Comparison of ENCODE assay signal across 9 cellular contexts in the genomic region with DNA sequence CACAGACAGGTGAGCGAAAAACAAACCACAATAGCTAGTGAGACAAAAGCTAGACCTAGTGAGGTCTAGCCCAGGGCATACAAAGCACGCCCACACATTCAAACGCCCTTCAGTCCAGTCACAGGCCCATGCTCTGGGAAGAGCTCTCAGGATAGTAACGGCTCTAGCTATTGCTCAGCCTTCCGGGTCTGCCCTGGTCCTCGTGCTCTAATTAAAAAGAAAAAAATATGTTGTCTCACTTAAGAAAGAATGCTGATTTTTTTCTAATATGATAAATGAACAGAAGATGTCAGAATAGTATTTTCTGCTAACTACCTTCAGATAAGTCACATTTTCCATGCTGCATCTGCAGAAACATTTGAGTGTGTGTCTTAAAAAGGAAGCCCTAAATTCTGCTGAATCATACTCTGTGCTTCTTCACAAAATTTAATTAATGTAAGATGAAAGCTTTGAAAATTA.
DNase-seq lines count a peak whose midpoint lies in the region; ATAC-seq and TF ChIP-seq lines count a peak whose summit lies in the region.
"Had no signal": no experiment of that assay in that cellular context is flagged by ENCODE, and none has a peak within 500 bp of the region (broad histone marks: within the 10 kb centered on the region; RNA-seq: fewer than 3 reads in every experiment).

No MANE protein-coding gene starts in this region.

- peaks cover 16% of the 10 kb centered on the region for H3K4me1 Mint-ChIP-seq in activated naive CD4-positive, alpha-beta T cell treated with anti-CD3 and anti-CD28 coated beads, Interleukin-2, amount 10 ng/mL, durations not matched to agents 7 days and 5 days
- peaks cover 47% of the 10 kb centered on the region for H3K4me1 Mint-ChIP-seq in activated naive CD8-positive, alpha-beta T cell treated with anti-CD3 and anti-CD28 coated beads, Interleukin-2, amount 50 U/mL, for 24 hours

- H3K9me3 Mint-ChIP-seq in activated naive CD4-positive, alpha-beta T cell treated with anti-CD3 and anti-CD28 coated beads, Interleukin-2, amount 10 ng/mL, durations not matched to agents 7 days and 5 days, result peaks cover 6% of the 10 kb centered on the region
- H3K9me3 Mint-ChIP-seq in activated naive CD8-positive, alpha-beta T cell treated with anti-CD3 and anti-CD28 coated beads, Interleukin-2, amount 50 U/mL, for 24 hours, result peaks cover 11% of the 10 kb centered on the region

- peaks cover 24 to 47% of the 10 kb centered on the region in 2 donors for H3K4me1 ChIP-seq in thoracic aorta (ENCODE audit: control insufficient read depth in 1 of 2, low read depth in 2 of 2)

- H3K36me3 Mint-ChIP-seq in activated naive CD4-positive, alpha-beta T cell treated with anti-CD3 and anti-CD28 coated beads, Interleukin-2, amount 10 ng/mL, durations not matched to agents 7 days and 5 days, result peaks cover 51% of the 10 kb centered on the region
- H3K36me3 Mint-ChIP-seq in activated naive CD8-positive, alpha-beta T cell treated with anti-CD3 and anti-CD28 coated beads, Interleukin-2, amount 50 U/mL, for 24 hours (ENCODE audit: low read depth), result peaks cover 28% of the 10 kb centered on the region

- TF ChIP-seq CTCF in thoracic aorta (IDR thresholded peaks at IDR 0.05), result no peak

- no peaks in the 10 kb centered on the region for H3K27me3 Mint-ChIP-seq in activated naive CD4-positive, alpha-beta T cell treated with anti-CD3 and anti-CD28 coated beads, Interleukin-2, amount 10 ng/mL, durations not matched to agents 7 days and 5 days
- H3K27me3 Mint-ChIP-seq in activated naive CD8-positive, alpha-beta T cell treated with anti-CD3 and anti-CD28 coated beads, Interleukin-2, amount 50 U/mL, for 24 hours, result no peaks in the 10 kb centered on the region

- H3K27ac Mint-ChIP-seq in activated naive CD4-positive, alpha-beta T cell treated with anti-CD3 and anti-CD28 coated beads, Interleukin-2, amount 10 ng/mL, durations not matched to agents 7 days and 5 days, result no peak overlapping the region
- H3K27ac Mint-ChIP-seq in activated naive CD8-positive, alpha-beta T cell treated with anti-CD3 and anti-CD28 coated beads, Interleukin-2, amount 50 U/mL, for 24 hours, result peak overlapping the region; percentile 56

- H3K27me3 ChIP-seq in thoracic aorta (replicated peaks; ENCODE audit: insufficient read depth), result no peaks in the 10 kb centered on the region
- H3K27me3 ChIP-seq: BLaER1 treated with 17β-estradiol and CSF1 and Interleukin-3, amounts not matched to agents 10 nM and 100 nM had no signal

- no peak overlapping the region for H3K4me3 ChIP-seq in thoracic aorta
- H3K4me3 ChIP-seq: BLaER1 treated with 17β-estradiol and CSF1 and Interleukin-3, amounts not matched to agents 10 nM and 100 nM had no signal

- no peak overlapping the region for H3K4me3 Mint-ChIP-seq in activated naive CD4-positive, alpha-beta T cell treated with anti-CD3 and anti-CD28 coated beads, Interleukin-2, amount 10 ng/mL, durations not matched to agents 7 days and 5 days
- H3K4me3 Mint-ChIP-seq in activated naive CD8-positive, alpha-beta T cell treated with anti-CD3 and anti-CD28 coated beads, Interleukin-2, amount 50 U/mL, for 24 hours, result peak overlapping the region; percentile 12

- peak; percentile 72 for ATAC-seq in activated naive CD8-positive, alpha-beta T cell treated with anti-CD3 and anti-CD28 coated beads, Interleukin-2, amount 50 U/mL, for 24 hours
- ATAC-seq in thoracic aorta (ENCODE audit: insufficient number of reproducible peaks, low FRiP score, low read depth), result no peak

- peak overlapping the region; percentile 84 to 96 for H3K27ac ChIP-seq in thoracic aorta

- CTCF ChIA-PET in activated naive CD4-positive, alpha-beta T cell treated with anti-CD3 and anti-CD28 coated beads, Interleukin-2, amount 10 ng/mL, durations not matched to agents 7 days and 5 days (lab: Charles Lee), result interaction anchor here (0.7 to 1.5 kb wide), 3 partner anchors 160 to 252 kb away, joined by 3 to 5 read pairs (median 4); no protein-coding TSS in a partner anchor

- H3K9me3 ChIP-seq in thoracic aorta, result no peaks in the 10 kb centered on the region

- peak; percentile 28 for DNase-seq in activated naive CD4-positive, alpha-beta T cell treated with Interleukin-2 at 50 U/mL for 16 hours
- no peak for DNase-seq in activated naive CD4-positive, alpha-beta T cell treated with anti-CD3 and anti-CD28 coated beads, Interleukin-2, amount 10 ng/mL, durations not matched to agents 7 days and 5 days
- peak; percentile 17 for DNase-seq in activated naive CD8-positive, alpha-beta T cell treated with anti-CD3 and anti-CD28 coated beads, Interleukin-2, amount 50 U/mL, for 24 hours
- DNase-seq in iPS-NIHi7 (ENCODE audit: extremely low spot score), result peak; percentile 51
- no peak for DNase-seq in thoracic aorta (ENCODE audit: low spot score)
- no peak for DNase-seq in ecto neural progenitor cell (ENCODE audit: low spot score)
- DNase-seq in DMS79 (lab: John Stamatoyannopoulos, UW), result no peak
- no peak for DNase-seq in NCI-H1436 treated with DMSO at 0.1 percent for 48 hours (lab: John Stamatoyannopoulos, UW)

- H3K36me3 ChIP-seq in thoracic aorta, result no peaks in the 10 kb centered on the region

Comparison
In these comparisons a context has a peak if more than half of its experiments do, and no peak if none do; other contexts are left out.
1. DNase-seq: peak in activated naive CD4-positive, alpha-beta T cell treated with Interleukin-2 at 50 U/mL for 16 hours (single experiment), activated naive CD8-positive, alpha-beta T cell treated with anti-CD3 and anti-CD28 coated beads, Interleukin-2, amount 50 U/mL, for 24 hours (single experiment) and iPS-NIHi7 (single experiment); none in activated naive CD4-positive, alpha-beta T cell treated with anti-CD3 and anti-CD28 coated beads, Interleukin-2, amount 10 ng/mL, durations not matched to agents 7 days and 5 days (single experiment), thoracic aorta (single experiment), ecto neural progenitor cell (single experiment), DMS79 (single experiment) and NCI-H1436 treated with DMSO at 0.1 percent for 48 hours (single experiment).